1 cellular context compared by ENCODE assay signal in the genomic region with DNA sequence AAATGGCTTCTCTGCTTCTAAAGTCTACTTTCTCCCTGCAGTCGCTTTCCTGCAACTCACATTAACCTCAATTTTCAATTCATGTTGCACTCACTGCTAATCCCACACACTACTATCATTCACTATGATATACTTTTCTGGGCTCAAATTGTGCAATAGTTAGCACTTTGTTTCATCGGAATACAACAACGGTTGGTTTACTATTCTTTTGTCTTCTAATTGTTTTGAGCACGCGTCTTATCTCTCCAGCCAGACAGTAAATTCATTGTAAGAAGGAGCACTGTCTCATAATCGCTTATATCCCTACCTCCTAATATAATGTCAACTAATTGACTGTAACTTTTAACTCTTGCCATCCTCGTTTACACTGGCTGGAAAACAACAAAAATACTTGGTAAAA.
TF ChIP-seq lines count a peak whose summit lies in the region.

No MANE protein-coding gene starts in this region.

TF ChIP-seq in K562, 482 proteins besides CTCF, POLR2A, EP300 and RAD21 (continued from another document and continues in another):
- TF ChIP-seq, protein P1, sequence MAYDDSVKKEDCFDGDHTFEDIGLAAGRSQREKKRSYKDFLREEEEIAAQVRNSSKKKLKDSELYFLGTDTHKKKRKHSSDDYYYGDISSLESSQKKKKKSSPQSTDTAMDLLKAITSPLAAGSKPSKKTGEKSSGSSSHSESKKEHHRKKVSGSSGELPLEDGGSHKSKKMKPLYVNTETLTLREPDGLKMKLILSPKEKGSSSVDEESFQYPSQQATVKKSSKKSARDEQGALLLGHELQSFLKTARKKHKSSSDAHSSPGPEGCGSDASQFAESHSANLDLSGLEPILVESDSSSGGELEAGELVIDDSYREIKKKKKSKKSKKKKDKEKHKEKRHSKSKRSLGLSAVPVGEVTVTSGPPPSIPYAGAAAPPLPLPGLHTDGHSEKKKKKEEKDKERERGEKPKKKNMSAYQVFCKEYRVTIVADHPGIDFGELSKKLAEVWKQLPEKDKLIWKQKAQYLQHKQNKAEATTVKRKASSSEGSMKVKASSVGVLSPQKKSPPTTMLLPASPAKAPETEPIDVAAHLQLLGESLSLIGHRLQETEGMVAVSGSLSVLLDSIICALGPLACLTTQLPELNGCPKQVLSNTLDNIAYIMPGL (CRISPR knock-in tag; IDR thresholded peaks at IDR 0.05), result no peak
- TF ChIP-seq, protein P2, sequence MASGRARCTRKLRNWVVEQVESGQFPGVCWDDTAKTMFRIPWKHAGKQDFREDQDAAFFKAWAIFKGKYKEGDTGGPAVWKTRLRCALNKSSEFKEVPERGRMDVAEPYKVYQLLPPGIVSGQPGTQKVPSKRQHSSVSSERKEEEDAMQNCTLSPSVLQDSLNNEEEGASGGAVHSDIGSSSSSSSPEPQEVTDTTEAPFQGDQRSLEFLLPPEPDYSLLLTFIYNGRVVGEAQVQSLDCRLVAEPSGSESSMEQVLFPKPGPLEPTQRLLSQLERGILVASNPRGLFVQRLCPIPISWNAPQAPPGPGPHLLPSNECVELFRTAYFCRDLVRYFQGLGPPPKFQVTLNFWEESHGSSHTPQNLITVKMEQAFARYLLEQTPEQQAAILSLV (tag; IDR thresholded peaks at IDR 0.05), result peak; percentile 80; the same call in 1 of the 2 replicates
- TF ChIP-seq, protein P3, sequence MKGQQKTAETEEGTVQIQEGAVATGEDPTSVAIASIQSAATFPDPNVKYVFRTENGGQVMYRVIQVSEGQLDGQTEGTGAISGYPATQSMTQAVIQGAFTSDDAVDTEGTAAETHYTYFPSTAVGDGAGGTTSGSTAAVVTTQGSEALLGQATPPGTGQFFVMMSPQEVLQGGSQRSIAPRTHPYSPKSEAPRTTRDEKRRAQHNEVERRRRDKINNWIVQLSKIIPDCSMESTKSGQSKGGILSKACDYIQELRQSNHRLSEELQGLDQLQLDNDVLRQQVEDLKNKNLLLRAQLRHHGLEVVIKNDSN (CRISPR knock-in tag; IDR thresholded peaks at IDR 0.05), result no peak
- TF ChIP-seq CBX5 (IDR thresholded peaks at IDR 0.05; ENCODE audit: borderline replicate concordance, low read depth), result no peak
- TF ChIP-seq, protein P4, sequence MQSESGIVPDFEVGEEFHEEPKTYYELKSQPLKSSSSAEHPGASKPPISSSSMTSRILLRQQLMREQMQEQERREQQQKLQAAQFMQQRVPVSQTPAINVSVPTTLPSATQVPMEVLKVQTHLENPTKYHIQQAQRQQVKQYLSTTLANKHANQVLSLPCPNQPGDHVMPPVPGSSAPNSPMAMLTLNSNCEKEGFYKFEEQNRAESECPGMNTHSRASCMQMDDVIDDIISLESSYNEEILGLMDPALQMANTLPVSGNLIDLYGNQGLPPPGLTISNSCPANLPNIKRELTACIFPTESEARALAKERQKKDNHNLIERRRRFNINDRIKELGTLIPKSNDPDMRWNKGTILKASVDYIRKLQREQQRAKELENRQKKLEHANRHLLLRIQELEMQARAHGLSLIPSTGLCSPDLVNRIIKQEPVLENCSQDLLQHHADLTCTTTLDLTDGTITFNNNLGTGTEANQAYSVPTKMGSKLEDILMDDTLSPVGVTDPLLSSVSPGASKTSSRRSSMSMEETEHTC (IDR thresholded peaks at IDR 0.05), result no peak
- TF ChIP-seq TCFL5 (CRISPR knock-in tag; conservative IDR thresholded peaks at IDR 0.05), result no peak
- peak; percentile 30 for TF ChIP-seq MEIS2 (IDR thresholded peaks at IDR 0.05; ENCODE audit: partially characterized antibody)
- TF ChIP-seq, protein P5, sequence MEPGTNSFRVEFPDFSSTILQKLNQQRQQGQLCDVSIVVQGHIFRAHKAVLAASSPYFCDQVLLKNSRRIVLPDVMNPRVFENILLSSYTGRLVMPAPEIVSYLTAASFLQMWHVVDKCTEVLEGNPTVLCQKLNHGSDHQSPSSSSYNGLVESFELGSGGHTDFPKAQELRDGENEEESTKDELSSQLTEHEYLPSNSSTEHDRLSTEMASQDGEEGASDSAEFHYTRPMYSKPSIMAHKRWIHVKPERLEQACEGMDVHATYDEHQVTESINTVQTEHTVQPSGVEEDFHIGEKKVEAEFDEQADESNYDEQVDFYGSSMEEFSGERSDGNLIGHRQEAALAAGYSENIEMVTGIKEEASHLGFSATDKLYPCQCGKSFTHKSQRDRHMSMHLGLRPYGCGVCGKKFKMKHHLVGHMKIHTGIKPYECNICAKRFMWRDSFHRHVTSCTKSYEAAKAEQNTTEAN (CRISPR knock-in tag; IDR thresholded peaks at IDR 0.05), result no peak
- no peak for TF ChIP-seq ZNF77 (CRISPR knock-in tag; IDR thresholded peaks at IDR 0.05)
- TF ChIP-seq CSDE1 (IDR thresholded peaks at IDR 0.05), result no peak
- 0 out of 2 replicates have a peak, but pooled peaks have one; percentile 22 for TF ChIP-seq SMAD4 (CRISPR knock-in tag; conservative IDR thresholded peaks at IDR 0.05)
- peak; percentile 82 for TF ChIP-seq CBFA2T3 (IDR thresholded peaks at IDR 0.05)
- no peak for TF ChIP-seq ZBED1 (IDR thresholded peaks at IDR 0.05)
- no peak for TF ChIP-seq ZNF696 (CRISPR knock-in tag; conservative IDR thresholded peaks at IDR 0.05)
- TF ChIP-seq DPF2 (IDR thresholded peaks at IDR 0.05), result peak; percentile 79
- TF ChIP-seq TCF7 (IDR thresholded peaks at IDR 0.05; ENCODE audit: borderline replicate concordance), result no peak
- TF ChIP-seq, protein P6, sequence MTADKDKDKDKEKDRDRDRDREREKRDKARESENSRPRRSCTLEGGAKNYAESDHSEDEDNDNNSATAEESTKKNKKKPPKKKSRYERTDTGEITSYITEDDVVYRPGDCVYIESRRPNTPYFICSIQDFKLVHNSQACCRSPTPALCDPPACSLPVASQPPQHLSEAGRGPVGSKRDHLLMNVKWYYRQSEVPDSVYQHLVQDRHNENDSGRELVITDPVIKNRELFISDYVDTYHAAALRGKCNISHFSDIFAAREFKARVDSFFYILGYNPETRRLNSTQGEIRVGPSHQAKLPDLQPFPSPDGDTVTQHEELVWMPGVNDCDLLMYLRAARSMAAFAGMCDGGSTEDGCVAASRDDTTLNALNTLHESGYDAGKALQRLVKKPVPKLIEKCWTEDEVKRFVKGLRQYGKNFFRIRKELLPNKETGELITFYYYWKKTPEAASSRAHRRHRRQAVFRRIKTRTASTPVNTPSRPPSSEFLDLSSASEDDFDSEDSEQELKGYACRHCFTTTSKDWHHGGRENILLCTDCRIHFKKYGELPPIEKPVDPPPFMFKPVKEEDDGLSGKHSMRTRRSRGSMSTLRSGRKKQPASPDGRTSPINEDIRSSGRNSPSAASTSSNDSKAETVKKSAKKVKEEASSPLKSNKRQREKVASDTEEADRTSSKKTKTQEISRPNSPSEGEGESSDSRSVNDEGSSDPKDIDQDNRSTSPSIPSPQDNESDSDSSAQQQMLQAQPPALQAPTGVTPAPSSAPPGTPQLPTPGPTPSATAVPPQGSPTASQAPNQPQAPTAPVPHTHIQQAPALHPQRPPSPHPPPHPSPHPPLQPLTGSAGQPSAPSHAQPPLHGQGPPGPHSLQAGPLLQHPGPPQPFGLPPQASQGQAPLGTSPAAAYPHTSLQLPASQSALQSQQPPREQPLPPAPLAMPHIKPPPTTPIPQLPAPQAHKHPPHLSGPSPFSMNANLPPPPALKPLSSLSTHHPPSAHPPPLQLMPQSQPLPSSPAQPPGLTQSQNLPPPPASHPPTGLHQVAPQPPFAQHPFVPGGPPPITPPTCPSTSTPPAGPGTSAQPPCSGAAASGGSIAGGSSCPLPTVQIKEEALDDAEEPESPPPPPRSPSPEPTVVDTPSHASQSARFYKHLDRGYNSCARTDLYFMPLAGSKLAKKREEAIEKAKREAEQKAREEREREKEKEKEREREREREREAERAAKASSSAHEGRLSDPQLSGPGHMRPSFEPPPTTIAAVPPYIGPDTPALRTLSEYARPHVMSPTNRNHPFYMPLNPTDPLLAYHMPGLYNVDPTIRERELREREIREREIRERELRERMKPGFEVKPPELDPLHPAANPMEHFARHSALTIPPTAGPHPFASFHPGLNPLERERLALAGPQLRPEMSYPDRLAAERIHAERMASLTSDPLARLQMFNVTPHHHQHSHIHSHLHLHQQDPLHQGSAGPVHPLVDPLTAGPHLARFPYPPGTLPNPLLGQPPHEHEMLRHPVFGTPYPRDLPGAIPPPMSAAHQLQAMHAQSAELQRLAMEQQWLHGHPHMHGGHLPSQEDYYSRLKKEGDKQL (CRISPR knock-in tag; IDR thresholded peaks at IDR 0.05; ENCODE audit: borderline replicate concordance), result no peak
- TF ChIP-seq ZNF324 (CRISPR knock-in tag; IDR thresholded peaks at IDR 0.05), result no peak
- TF ChIP-seq JUN (IDR thresholded peaks at IDR 0.05; ENCODE audit: borderline replicate concordance, low read depth, low read length), result no peak
- no peak for TF ChIP-seq JUN (CRISPR knock-in tag; IDR thresholded peaks at IDR 0.05; ENCODE audit: borderline replicate concordance)
- no peak for TF ChIP-seq ZKSCAN8 (CRISPR knock-in tag; IDR thresholded peaks at IDR 0.05)
- no peak for TF ChIP-seq ZNF232 (CRISPR knock-in tag; IDR thresholded peaks at IDR 0.05)
- TF ChIP-seq, protein P7, sequence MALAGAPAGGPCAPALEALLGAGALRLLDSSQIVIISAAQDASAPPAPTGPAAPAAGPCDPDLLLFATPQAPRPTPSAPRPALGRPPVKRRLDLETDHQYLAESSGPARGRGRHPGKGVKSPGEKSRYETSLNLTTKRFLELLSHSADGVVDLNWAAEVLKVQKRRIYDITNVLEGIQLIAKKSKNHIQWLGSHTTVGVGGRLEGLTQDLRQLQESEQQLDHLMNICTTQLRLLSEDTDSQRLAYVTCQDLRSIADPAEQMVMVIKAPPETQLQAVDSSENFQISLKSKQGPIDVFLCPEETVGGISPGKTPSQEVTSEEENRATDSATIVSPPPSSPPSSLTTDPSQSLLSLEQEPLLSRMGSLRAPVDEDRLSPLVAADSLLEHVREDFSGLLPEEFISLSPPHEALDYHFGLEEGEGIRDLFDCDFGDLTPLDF (CRISPR knock-in tag; IDR thresholded peaks at IDR 0.05), result no peak
- TF ChIP-seq ZBTB8A (IDR thresholded peaks at IDR 0.05; ENCODE audit: partially characterized antibody), result no peak
- TF ChIP-seq MTA2 (IDR thresholded peaks at IDR 0.05; ENCODE audit: low read depth), result peak; percentile 53
- TF ChIP-seq, protein P8, sequence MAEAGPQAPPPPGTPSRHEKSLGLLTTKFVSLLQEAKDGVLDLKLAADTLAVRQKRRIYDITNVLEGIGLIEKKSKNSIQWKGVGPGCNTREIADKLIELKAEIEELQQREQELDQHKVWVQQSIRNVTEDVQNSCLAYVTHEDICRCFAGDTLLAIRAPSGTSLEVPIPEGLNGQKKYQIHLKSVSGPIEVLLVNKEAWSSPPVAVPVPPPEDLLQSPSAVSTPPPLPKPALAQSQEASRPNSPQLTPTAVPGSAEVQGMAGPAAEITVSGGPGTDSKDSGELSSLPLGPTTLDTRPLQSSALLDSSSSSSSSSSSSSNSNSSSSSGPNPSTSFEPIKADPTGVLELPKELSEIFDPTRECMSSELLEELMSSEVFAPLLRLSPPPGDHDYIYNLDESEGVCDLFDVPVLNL (CRISPR knock-in tag; IDR thresholded peaks at IDR 0.05; ENCODE audit: low read depth), result no peak
- TF ChIP-seq E2F3 (CRISPR knock-in tag; IDR thresholded peaks at IDR 0.05), result no peak
- TF ChIP-seq KDM4B (IDR thresholded peaks at IDR 0.05; ENCODE audit: borderline replicate concordance in 2 of 2, low read depth in 1 of 2), result no peak
- TF ChIP-seq CCNT2 (IDR thresholded peaks at IDR 0.05; ENCODE audit: borderline replicate concordance, extremely low read depth, insufficient read length, low read depth, low read length), result no peak
- TF ChIP-seq BACH1 (tag; IDR thresholded peaks at IDR 0.05), result no peak
- TF ChIP-seq SMC3 (conservative IDR thresholded peaks at IDR 0.05; ENCODE audit: insufficient read depth, low read depth, low read length), result no peak
- TF ChIP-seq, protein P9, sequence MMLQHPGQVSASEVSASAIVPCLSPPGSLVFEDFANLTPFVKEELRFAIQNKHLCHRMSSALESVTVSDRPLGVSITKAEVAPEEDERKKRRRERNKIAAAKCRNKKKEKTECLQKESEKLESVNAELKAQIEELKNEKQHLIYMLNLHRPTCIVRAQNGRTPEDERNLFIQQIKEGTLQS (IDR thresholded peaks at IDR 0.05), result no peak
- TF ChIP-seq, protein P9 (CRISPR knock-in tag; conservative IDR thresholded peaks at IDR 0.05), result no peak
- TF ChIP-seq BMI1 (IDR thresholded peaks at IDR 0.05; ENCODE audit: low read length), result no peak
- TF ChIP-seq BHLHE40 (IDR thresholded peaks at IDR 0.05; ENCODE audit: low read length), result peak; percentile 58
- no peak for TF ChIP-seq NR3C1 (CRISPR knock-in tag; IDR thresholded peaks at IDR 0.05)
- no peak for TF ChIP-seq ZC3H4 (CRISPR knock-in tag; IDR thresholded peaks at IDR 0.05; ENCODE audit: borderline replicate concordance)
- no peak for TF ChIP-seq RBM17 (IDR thresholded peaks at IDR 0.05; ENCODE audit: borderline replicate concordance, low read depth, low read length)
- peak; percentile 98 for TF ChIP-seq CEBPB (tag; IDR thresholded peaks at IDR 0.05)
- TF ChIP-seq JUND (IDR thresholded peaks at IDR 0.05; ENCODE audit: borderline replicate concordance, low read depth, low read length), result no peak
- no peak for TF ChIP-seq JUND (tag; IDR thresholded peaks at IDR 0.05; ENCODE audit: borderline replicate concordance, low read depth, low read length)
- TF ChIP-seq, protein P10, sequence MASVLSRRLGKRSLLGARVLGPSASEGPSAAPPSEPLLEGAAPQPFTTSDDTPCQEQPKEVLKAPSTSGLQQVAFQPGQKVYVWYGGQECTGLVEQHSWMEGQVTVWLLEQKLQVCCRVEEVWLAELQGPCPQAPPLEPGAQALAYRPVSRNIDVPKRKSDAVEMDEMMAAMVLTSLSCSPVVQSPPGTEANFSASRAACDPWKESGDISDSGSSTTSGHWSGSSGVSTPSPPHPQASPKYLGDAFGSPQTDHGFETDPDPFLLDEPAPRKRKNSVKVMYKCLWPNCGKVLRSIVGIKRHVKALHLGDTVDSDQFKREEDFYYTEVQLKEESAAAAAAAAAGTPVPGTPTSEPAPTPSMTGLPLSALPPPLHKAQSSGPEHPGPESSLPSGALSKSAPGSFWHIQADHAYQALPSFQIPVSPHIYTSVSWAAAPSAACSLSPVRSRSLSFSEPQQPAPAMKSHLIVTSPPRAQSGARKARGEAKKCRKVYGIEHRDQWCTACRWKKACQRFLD (CRISPR knock-in tag; IDR thresholded peaks at IDR 0.05), result no peak
- no peak for TF ChIP-seq ZNF23 (CRISPR knock-in tag; IDR thresholded peaks at IDR 0.05)
- no peak for TF ChIP-seq PCBP2 (IDR thresholded peaks at IDR 0.05; ENCODE audit: low read depth, low read length, poor library complexity, severe bottlenecking)
- TF ChIP-seq HIVEP1 (CRISPR knock-in tag; IDR thresholded peaks at IDR 0.05), result no peak
